ENCODE assay signal across 9 cellular contexts in genomic region chr4:186560647-186561046, GRCh38. TPM values are rescaled to one million over a fixed set of nuclear protein-coding genes. Genes with fewer than 3 reads are reported as not detected.
"Had no signal": no experiment of that assay in that cellular context is flagged by ENCODE, and none has a peak within 500 bp of the region (broad histone marks: within the 10 kb centered on the region; RNA-seq: fewer than 3 reads in every experiment).

No MANE protein-coding gene starts in this region.

- DNase-seq: GM23248, GOT3, H7, H9, HCEC 1CT, HFFc6 had no signal

- H3K27ac Mint-ChIP-seq: GM23338, H9, HFFc6 had no signal

- H3K4me3 Mint-ChIP-seq: GM23338, H9, HFFc6 had no signal

- H3K4me3 ChIP-seq: GM23248, GM23338, HAP-1 had no signal

- H3K36me3 ChIP-seq: HAP-1 had no signal

- ATAC-seq: GM23338, HCT116 had no signal

RNA-seq across cellular contexts. Expression of gene MTNR1A, which starts 5.3 kb away (rescaled TPM):
- total RNA-seq: GM23248, HFFc6 had no signal
